ENCODE assay signal across 9 cellular contexts in the genomic region with DNA sequence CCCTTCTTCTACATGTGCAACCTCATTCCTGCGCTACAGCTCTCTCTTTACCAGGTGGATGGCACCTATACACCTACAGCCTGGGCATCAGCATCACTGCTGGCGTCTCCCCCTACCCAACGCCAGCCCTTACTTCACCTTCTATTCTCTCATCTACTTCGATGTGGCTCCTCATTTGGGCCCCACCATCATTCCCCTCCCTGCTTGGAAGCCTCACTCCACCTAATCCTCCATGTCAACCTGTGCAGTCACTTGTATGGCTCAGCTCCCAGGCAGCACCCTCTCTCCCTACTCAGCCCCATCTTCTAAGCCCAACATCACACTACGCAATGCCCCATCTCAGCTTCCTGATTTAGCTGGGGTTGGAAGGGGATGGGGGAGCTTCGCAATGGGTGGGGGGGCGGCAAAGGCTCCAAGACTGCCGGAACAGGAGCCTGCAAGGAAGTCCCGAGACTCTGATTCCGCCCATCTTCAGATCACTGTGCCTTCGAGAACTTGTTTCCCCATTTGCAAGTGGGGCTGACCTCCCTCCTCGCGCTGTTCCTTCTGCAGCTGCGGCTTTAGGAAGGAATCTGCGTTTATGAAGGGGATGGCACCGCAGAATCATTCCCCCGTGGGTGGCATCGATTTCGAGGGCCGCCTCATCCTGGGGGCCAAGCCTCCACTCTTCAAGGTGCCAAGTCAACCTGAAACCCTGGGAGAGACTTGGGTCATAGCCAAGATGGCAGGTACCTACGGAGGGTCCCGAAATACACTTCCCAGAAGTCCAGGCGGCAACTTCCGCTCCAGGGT. TPM values are rescaled to one million over a fixed set of nuclear protein-coding genes. Genes with fewer than 3 reads are reported as not detected.
DNase-seq lines count a peak whose midpoint lies in the region; ATAC-seq and TF ChIP-seq lines count a peak whose summit lies in the region.
"Had no signal": no experiment of that assay in that cellular context is flagged by ENCODE, and none has a peak within 500 bp of the region (broad histone marks: within the 10 kb centered on the region; RNA-seq: fewer than 3 reads in every experiment).

No MANE protein-coding gene starts in this region.

- peaks cover 22 to 45% (median 29%) of the 10 kb centered on the region in 4 donors for H3K4me1 ChIP-seq in upper lobe of left lung

- DNase-seq in activated naive CD4-positive, alpha-beta T cell treated with Interleukin-2 at 50 U/mL for 16 hours: no peak
- DNase-seq in mesenteric fat pad (ENCODE audit: low spot score): peak; percentile 60
- DNase-seq in upper lobe of left lung: no peak
- DNase-seq in 8988T: no peak
- no peak for DNase-seq in AG20443 (ENCODE audit: low spot score)
- DNase-seq: GF-D8 had no signal

- H3K9me3 Mint-ChIP-seq in activated naive CD4-positive, alpha-beta T cell treated with anti-CD3 and anti-CD28 coated beads, Interleukin-2, amount 50 U/mL, for 24 hours: no peaks in the 10 kb centered on the region
- peaks cover 0 to 5% (median 0%) of the 10 kb centered on the region in 5 experiments for H3K9me3 Mint-ChIP-seq in brain

- ATAC-seq in upper lobe of left lung (ENCODE audit: low FRiP score in 2 of 2): no peak
- ATAC-seq in HG03108 (IDR thresholded peaks at IDR 0.05; ENCODE audit: unreplicated experiment): no peak

- no peaks in the 10 kb centered on the region for H3K9me3 ChIP-seq in upper lobe of left lung

- TF ChIP-seq POLR2A in upper lobe of left lung (IDR thresholded peaks at IDR 0.05): no peak

- peak overlapping the region; percentile 22 to 86 (median 68) for H3K4me3 ChIP-seq in upper lobe of left lung

- H3K4me1 Mint-ChIP-seq in activated naive CD4-positive, alpha-beta T cell treated with anti-CD3 and anti-CD28 coated beads, Interleukin-2, amount 50 U/mL, for 24 hours: peaks cover 26% of the 10 kb centered on the region
- peaks cover 44% of the 10 kb centered on the region for H3K4me1 Mint-ChIP-seq in brain

- WGBS in upper lobe of left lung, 2 donors: 31 to 71% methylated on average over 11 to 24 of the region's 24 CpGs

- TF ChIP-seq EP300 in upper lobe of left lung (IDR thresholded peaks at IDR 0.05): peak in 1 of 4 donors; percentile 14

- peak overlapping the region; percentile 91 to 99 (median 94) for H3K27ac ChIP-seq in upper lobe of left lung

- H3K36me3 ChIP-seq in upper lobe of left lung: peaks cover 3 to 24% (median 23%) of the 10 kb centered on the region in 4 donors

- no peak for TF ChIP-seq CTCF in brain (conservative IDR thresholded peaks at IDR 0.05)
- no peak for TF ChIP-seq CTCF in upper lobe of left lung (IDR thresholded peaks at IDR 0.05)

- H3K27ac Mint-ChIP-seq in activated naive CD4-positive, alpha-beta T cell treated with anti-CD3 and anti-CD28 coated beads, Interleukin-2, amount 50 U/mL, for 24 hours: peak overlapping the region; percentile 100
- peak overlapping the region; percentile 99 to 100 (median 100) for H3K27ac Mint-ChIP-seq in brain

- peaks cover 8% of the 10 kb centered on the region for H3K36me3 Mint-ChIP-seq in activated naive CD4-positive, alpha-beta T cell treated with anti-CD3 and anti-CD28 coated beads, Interleukin-2, amount 50 U/mL, for 24 hours
- no peaks in the 10 kb centered on the region for H3K36me3 Mint-ChIP-seq in brain

- peak overlapping the region; percentile 92 for H3K4me3 Mint-ChIP-seq in activated naive CD4-positive, alpha-beta T cell treated with anti-CD3 and anti-CD28 coated beads, Interleukin-2, amount 50 U/mL, for 24 hours
- peak overlapping the region; percentile 93 to 96 (median 94) for H3K4me3 Mint-ChIP-seq in brain

- no peaks in the 10 kb centered on the region for H3K27me3 ChIP-seq in upper lobe of left lung

- no peaks in the 10 kb centered on the region for H3K27me3 Mint-ChIP-seq in activated naive CD4-positive, alpha-beta T cell treated with anti-CD3 and anti-CD28 coated beads, Interleukin-2, amount 50 U/mL, for 24 hours
- peaks cover 5% of the 10 kb centered on the region for H3K27me3 Mint-ChIP-seq in brain

RNA-seq across cellular contexts. Expression of gene MZF1, which starts 0.9 kb away (rescaled TPM):
- polyA plus RNA-seq in brain (ENCODE audit: insufficient read depth, low read depth, low replicate concordance): 14.9 TPM
- total RNA-seq in mesenteric fat pad (16.2 TPM), upper lobe of left lung (100 to 1,000 TPM in 1 of 6 donors, 10 to 100 TPM in 5; 34.8 to 162 (median 45.5) TPM)

RNA-seq across cellular contexts. Expression of gene UBE2M, which starts 13.8 kb away (rescaled TPM):
- polyA plus RNA-seq in brain (ENCODE audit: insufficient read depth, low read depth, low replicate concordance): 192 TPM
- total RNA-seq in mesenteric fat pad (69.4 TPM), upper lobe of left lung (10 to 100 TPM; 33.0 to 53.9 (median 41.6) TPM)

RNA-seq across cellular contexts. Expression of gene CHMP2A, which starts 17.3 kb away (rescaled TPM):
- 216 TPM for polyA plus RNA-seq in brain (ENCODE audit: insufficient read depth, low read depth, low replicate concordance)
- total RNA-seq in mesenteric fat pad (116 TPM), upper lobe of left lung (100 to 1,000 TPM in 5 of 6 donors, 10 to 100 TPM in 1; 75.4 to 162 (median 123) TPM)

RNA-seq across cellular contexts. Expression of gene TRIM28, which starts 28.4 kb away (rescaled TPM):
- polyA plus RNA-seq in brain (ENCODE audit: insufficient read depth, low read depth, low replicate concordance): 698 TPM
- total RNA-seq in mesenteric fat pad (185 TPM), upper lobe of left lung (100 to 1,000 TPM; 197 to 283 (median 213) TPM)

RNA-seq across cellular contexts. Expression of gene ZBTB45, which starts 52.6 kb away (rescaled TPM):
- polyA plus RNA-seq in brain (ENCODE audit: insufficient read depth, low read depth, low replicate concordance): 16.1 TPM
- 11.8 TPM for total RNA-seq in mesenteric fat pad
- total RNA-seq in upper lobe of left lung: 10 to 100 TPM; 11.9 to 19.7 (median 15.0) TPM
